Comparison of ENCODE assay signal across 15 cellular contexts in the genomic region with DNA sequence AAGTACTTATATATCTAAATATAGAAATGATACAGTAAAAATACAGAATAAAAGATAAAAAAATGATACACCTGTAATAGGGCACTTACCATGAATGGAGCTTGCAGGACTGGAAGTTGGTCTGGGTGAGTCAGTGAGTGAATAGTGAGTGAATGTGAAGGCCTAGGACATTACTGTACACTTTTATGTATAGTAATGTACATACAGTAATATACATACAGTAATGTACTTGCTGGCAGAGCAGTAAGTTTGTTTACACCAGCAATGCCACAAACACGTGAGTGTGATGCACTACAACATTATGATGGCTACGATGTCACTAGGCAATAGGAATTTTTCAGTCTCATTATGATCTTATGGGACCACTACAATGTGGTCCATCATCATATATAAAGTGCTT. TPM values are rescaled to one million over a fixed set of nuclear protein-coding genes. Genes with fewer than 3 reads are reported as not detected.
DNase-seq lines count a peak whose midpoint lies in the region; ATAC-seq, FAIRE-seq and TF ChIP-seq lines count a peak whose summit lies in the region.
"Had no signal": no experiment of that assay in that cellular context is flagged by ENCODE, and none has a peak within 500 bp of the region (broad histone marks: within the 10 kb centered on the region; RNA-seq: fewer than 3 reads in every experiment).

No MANE protein-coding gene starts in this region.

- peak overlapping the region; percentile 45; the same call in 1 of the 2 replicates for H2AFZ ChIP-seq in OCI-LY1 (ENCODE audit: low read length)

- no peaks in the 10 kb centered on the region for H3K79me2 ChIP-seq in OCI-LY1 (ENCODE audit: insufficient read depth, low read length)

- no peaks in the 10 kb centered on the region for H3K9me3 Mint-ChIP-seq in naive thymus-derived CD4-positive, alpha-beta T cell
- H3K9me3 Mint-ChIP-seq: activated CD4-positive, alpha-beta memory T cell treated with anti-CD3 and anti-CD28 coated beads for 36 hours; nephron progenitor cell had no signal

- POLR2A ChIA-PET in naive thymus-derived CD4-positive, alpha-beta T cell (lab: Charles Lee): no interaction called here

- H3K27me3 Mint-ChIP-seq in naive thymus-derived CD4-positive, alpha-beta T cell: no peaks in the 10 kb centered on the region
- H3K27me3 Mint-ChIP-seq: activated CD4-positive, alpha-beta memory T cell treated with anti-CD3 and anti-CD28 coated beads for 36 hours had no signal

- peaks cover 9% of the 10 kb centered on the region for H3K4me1 ChIP-seq in OCI-LY1 (ENCODE audit: insufficient read depth, low read length, severe bottlenecking)
- H3K4me1 ChIP-seq in naive thymus-derived CD4-positive, alpha-beta T cell (ENCODE audit: control insufficient read depth in 2 of 2, insufficient read depth in 2 of 2, low read length in 2 of 2): no peaks in the 10 kb centered on the region
- H3K4me1 ChIP-seq: psoas muscle had no signal

- ATAC-seq in GM19351 (IDR thresholded peaks at IDR 0.05; ENCODE audit: unreplicated experiment) (peak; percentile 17), HG02763 (IDR thresholded peaks at IDR 0.05; ENCODE audit: unreplicated experiment) (peak; percentile 6)
- ATAC-seq in naive thymus-derived CD4-positive, alpha-beta T cell: no peak
- ATAC-seq: psoas muscle had no signal

- H3K9me2 ChIP-seq in OCI-LY1 (ENCODE audit: low read depth, low read length): no peaks in the 10 kb centered on the region

- H3K4me3 Mint-ChIP-seq in naive thymus-derived CD4-positive, alpha-beta T cell: no peak overlapping the region
- H3K4me3 Mint-ChIP-seq: activated CD4-positive, alpha-beta memory T cell treated with anti-CD3 and anti-CD28 coated beads for 36 hours; nephron progenitor cell had no signal

- intact Hi-C loops in naive thymus-derived CD4-positive, alpha-beta T cell (cut with micrococcal nuclease): no loop called here

- H3K36me3 Mint-ChIP-seq in naive thymus-derived CD4-positive, alpha-beta T cell: peaks cover 4 to 25% (median 10%) of the 10 kb centered on the region in 5 donors

- H3K27ac Mint-ChIP-seq in naive thymus-derived CD4-positive, alpha-beta T cell: no peak overlapping the region
- H3K27ac Mint-ChIP-seq: activated CD4-positive, alpha-beta memory T cell treated with anti-CD3 and anti-CD28 coated beads for 36 hours had no signal

- CTCF ChIA-PET in naive thymus-derived CD4-positive, alpha-beta T cell (lab: Charles Lee): no interaction called here

- no peak overlapping the region for H3K4me3 ChIP-seq in OCI-LY1 (ENCODE audit: low read depth, low read length, poor library complexity, severe bottlenecking)
- no peak overlapping the region for H3K4me3 ChIP-seq in naive thymus-derived CD4-positive, alpha-beta T cell (ENCODE audit: low read length)
- H3K4me3 ChIP-seq: psoas muscle had no signal

- no peaks in the 10 kb centered on the region for H3K9me3 ChIP-seq in OCI-LY1 (ENCODE audit: low read length)
- H3K9me3 ChIP-seq in naive thymus-derived CD4-positive, alpha-beta T cell (ENCODE audit: control insufficient read depth in 2 of 3, low read length in 3 of 3): no peaks in the 10 kb centered on the region
- H3K9me3 ChIP-seq: psoas muscle had no signal

- DNase-seq in GM12891 (ENCODE audit: insufficient read length, low spot score): no peak
- no peak for DNase-seq in stimulated activated CD4-positive, alpha-beta T cell treated with anti-CD3 and anti-CD28 coated beads, Interleukin-2, amount 100 ng/mL, for 24 hours
- no peak for DNase-seq in cortex of kidney (lab: John Stamatoyannopoulos, UW)
- DNase-seq in naive thymus-derived CD4-positive, alpha-beta T cell: no peak
- no peak for DNase-seq in activated naive CD4-positive, alpha-beta T cell treated with Interleukin-2 at 50 U/mL for 16 hours
- DNase-seq: activated CD4-positive, alpha-beta memory T cell treated with anti-CD3 and anti-CD28 coated beads for 36 hours; NCI-H2029 treated with DMSO at 0.1 percent for 48 hours; NCI-H524; nephron progenitor cell; psoas muscle; stimulated activated CD4-positive, alpha-beta T cell treated with anti-CD3 and anti-CD28 coated beads, Interleukin-12 subunit alpha, Interleukin-12 subunit beta, amount 100 ng/mL, for 4 hours had no signal

- H3K36me3 ChIP-seq in OCI-LY1 (ENCODE audit: insufficient read depth, low read length): no peaks in the 10 kb centered on the region
- peaks cover 0 to 6% (median 0%) of the 10 kb centered on the region in 3 experiments for H3K36me3 ChIP-seq in naive thymus-derived CD4-positive, alpha-beta T cell (ENCODE audit: control insufficient read depth in 2 of 3, insufficient read depth in 3 of 3, low read length in 3 of 3)

- no peak for TF ChIP-seq POLR2A in GM12891 (IDR thresholded peaks at IDR 0.05; ENCODE audit: low read depth, low read length)

- no peak for TF ChIP-seq CTCF in OCI-LY1 (IDR thresholded peaks at IDR 0.05; ENCODE audit: low read length)

- no peaks in the 10 kb centered on the region for H3K27me3 ChIP-seq in OCI-LY1 (ENCODE audit: insufficient read depth, low read length)
- no peaks in the 10 kb centered on the region for H3K27me3 ChIP-seq in naive thymus-derived CD4-positive, alpha-beta T cell (ENCODE audit: control insufficient read depth in 2 of 2, insufficient read depth in 2 of 2, low read length in 2 of 2)

- H3K9ac ChIP-seq in OCI-LY1 (ENCODE audit: low read length): no peak overlapping the region

- H3F3A ChIP-seq in OCI-LY1 (ENCODE audit: insufficient read depth, low read length): no peaks in the 10 kb centered on the region

- H3K27ac ChIP-seq in OCI-LY1 (ENCODE audit: low read depth, low read length, poor library complexity, severe bottlenecking): no peak overlapping the region
- no peak overlapping the region for H3K27ac ChIP-seq in naive thymus-derived CD4-positive, alpha-beta T cell (ENCODE audit: low read depth, low read length)
- H3K27ac ChIP-seq: psoas muscle had no signal

- H4K20me1 ChIP-seq in OCI-LY1 (ENCODE audit: insufficient read depth, low read length): no peaks in the 10 kb centered on the region

- H3K4me2 ChIP-seq in OCI-LY1 (ENCODE audit: low read length): no peak overlapping the region

- H3K4me1 Mint-ChIP-seq in naive thymus-derived CD4-positive, alpha-beta T cell: peaks cover 0 to 4% (median 0%) of the 10 kb centered on the region in 7 donors
- H3K4me1 Mint-ChIP-seq: nephron progenitor cell had no signal

- FAIRE-seq in GM12891 (lab: Jason Lieb, UNC): peak; percentile 54
- FAIRE-seq: D721Med had no signal

TF ChIP-seq in GM12891, 5 proteins besides CTCF, POLR2A, EP300 and RAD21:
- no peak for TF ChIP-seq POU2F2 (IDR thresholded peaks at IDR 0.05; ENCODE audit: low read depth, low read length)
- no peak for TF ChIP-seq POLR2AphosphoS5 (IDR thresholded peaks at IDR 0.05; ENCODE audit: low read depth, low read length)
- no peak for TF ChIP-seq PAX5 (IDR thresholded peaks at IDR 0.05; ENCODE audit: insufficient read depth, low read length, severe bottlenecking)
- TF ChIP-seq TAF1 (IDR thresholded peaks at IDR 0.05; ENCODE audit: low read depth, low read length): no peak
- TF ChIP-seq SPI1 (IDR thresholded peaks at IDR 0.05; ENCODE audit: low read depth, low read length): no peak

RNA-seq across cellular contexts. Expression of gene SUSD1, which starts 34.2 kb away (rescaled TPM):
- 9.1 TPM for polyA plus RNA-seq in GM12891 (2012; ENCODE audit: low read depth, missing spikeins)
- total RNA-seq in naive thymus-derived CD4-positive, alpha-beta T cell: 10 to 100 TPM in 3 of 5 experiments, 1 to 10 TPM in 2; 2.3 to 27.0 (median 10.7) TPM
- polyA plus RNA-seq in naive thymus-derived CD4-positive, alpha-beta T cell: 1 to 10 TPM; 3.6 to 4.6 TPM
